8 cellular contexts compared by ENCODE assay signal in genomic region chr22:16917144-16918003, GRCh38.
DNase-seq lines count a peak whose midpoint lies in the region; ATAC-seq and TF ChIP-seq lines count a peak whose summit lies in the region.

No MANE protein-coding gene starts in this region.

- H3K9me3 ChIP-seq in CD4-positive, CD25-positive, alpha-beta regulatory T cell (ENCODE audit: control insufficient read depth in 2 of 2, low read length in 2 of 2): no peaks in the 10 kb centered on the region
- no peaks in the 10 kb centered on the region for H3K9me3 ChIP-seq in H9 (ENCODE audit: control insufficient read depth, low read depth, low read length)
- peaks cover 45% of the 10 kb centered on the region for H3K9me3 ChIP-seq in endodermal cell (ENCODE audit: control insufficient read depth, low read length)

- H3K9ac ChIP-seq in H9 (ENCODE audit: extremely low read depth, insufficient read length, low read length): no peak overlapping the region
- H3K9ac ChIP-seq in endodermal cell (ENCODE audit: extremely low read depth, low read length, poor library complexity, severe bottlenecking): no peak overlapping the region

- H3K79me1 ChIP-seq in H9 (ENCODE audit: insufficient read depth, low read depth, low read length, poor library complexity, severe bottlenecking): no peaks in the 10 kb centered on the region

- no peak overlapping the region for H3T11ph ChIP-seq in H9 (ENCODE audit: low read length)

- H3K36me3 Mint-ChIP-seq in CD4-positive, CD25-positive, alpha-beta regulatory T cell: no peaks in the 10 kb centered on the region
- H3K36me3 Mint-ChIP-seq in H9 (ENCODE audit: insufficient read depth in 1 of 3, low read depth in 3 of 3) (peaks cover 0 to 4% (median 0%) of the 10 kb centered on the region in 3 experiments; a peak in 1 of 7 replicates), endodermal cell (ENCODE audit: low read depth) (no peaks in the 10 kb centered on the region)

- no peak overlapping the region for H2BK12ac ChIP-seq in H9 (ENCODE audit: insufficient read length, low read depth, low read length)

- H2AK5ac ChIP-seq in H9 (ENCODE audit: insufficient read length, low read length): no peak overlapping the region

- H3K14ac ChIP-seq in H9 (ENCODE audit: insufficient read depth, low read length): no peak overlapping the region

- H2BK15ac ChIP-seq in H9 (ENCODE audit: low read depth, low read length): no peak overlapping the region

- no peak overlapping the region for H3K27ac Mint-ChIP-seq in CD4-positive, CD25-positive, alpha-beta regulatory T cell
- no peak overlapping the region for H3K27ac Mint-ChIP-seq in H9
- no peak overlapping the region for H3K27ac Mint-ChIP-seq in endodermal cell

- H3K4me1 ChIP-seq in CD4-positive, CD25-positive, alpha-beta regulatory T cell (ENCODE audit: control insufficient read depth, insufficient read depth, low read length, poor library complexity, severe bottlenecking): no peaks in the 10 kb centered on the region
- H3K4me1 ChIP-seq in H9 (ENCODE audit: insufficient read depth, low read length) (no peaks in the 10 kb centered on the region), endodermal cell (ENCODE audit: control insufficient read depth, insufficient read depth, low read length) (no peaks in the 10 kb centered on the region)

- no peak overlapping the region for H3K56ac ChIP-seq in H9 (ENCODE audit: insufficient read length, low read depth, low read length)

- no peak overlapping the region for H2BK20ac ChIP-seq in H9 (ENCODE audit: low read depth, low read length, poor library complexity, severe bottlenecking)

- no peaks in the 10 kb centered on the region for H3K23me2 ChIP-seq in H9 (ENCODE audit: insufficient read length, low read depth, low read length, poor library complexity, severe bottlenecking)

- peaks cover 20% of the 10 kb centered on the region for H3K27me3 Mint-ChIP-seq in CD4-positive, CD25-positive, alpha-beta regulatory T cell
- H3K27me3 Mint-ChIP-seq in H9 (ENCODE audit: low read depth) (peaks cover 33% of the 10 kb centered on the region), endodermal cell (ENCODE audit: insufficient read depth) (peaks cover 54% of the 10 kb centered on the region)

- no peak overlapping the region for H3K4me3 ChIP-seq in CD4-positive, CD25-positive, alpha-beta regulatory T cell (ENCODE audit: low read depth, low read length)
- H3K4me3 ChIP-seq in endodermal cell (ENCODE audit: low read length): no peak overlapping the region

- H3K4ac ChIP-seq in H9 (ENCODE audit: low read depth, low read length): no peak overlapping the region

- H3K4me1 Mint-ChIP-seq in CD4-positive, CD25-positive, alpha-beta regulatory T cell: peaks cover 0 to 2% (median 0%) of the 10 kb centered on the region in 4 donors
- peaks cover 0 to 4% of the 10 kb centered on the region in 2 experiments; a peak in 2 of 4 replicates for H3K4me1 Mint-ChIP-seq in H9
- peaks cover 10% of the 10 kb centered on the region for H3K4me1 Mint-ChIP-seq in endodermal cell

- WGBS in H9 (ENCODE audit: extremely low coverage, insufficient read length, low lambda C conversion rate): no CpG with 5 or more reads among the region's 16 CpGs
- 42 to 63% methylated on average over 12 to 16 of the region's 16 CpGs for WGBS in endodermal cell (ENCODE audit: insufficient coverage in 1 of 2, insufficient read length in 1 of 2), 2 experiments

- no peak overlapping the region for H2BK5ac ChIP-seq in H9 (ENCODE audit: insufficient read length, low read length)

- no peak overlapping the region for H4K5ac ChIP-seq in H9 (ENCODE audit: insufficient read length, low read depth, low read length)

- H3K18ac ChIP-seq in H9 (ENCODE audit: insufficient read length, low read depth, low read length): no peak overlapping the region

- no peak overlapping the region for H3K27ac ChIP-seq in CD4-positive, CD25-positive, alpha-beta regulatory T cell (ENCODE audit: insufficient read depth, low read length, poor library complexity, severe bottlenecking)
- no peak overlapping the region for H3K27ac ChIP-seq in H9 (ENCODE audit: insufficient read length, low read depth, low read length)
- H3K27ac ChIP-seq in endodermal cell (ENCODE audit: low read depth, low read length): no peak overlapping the region

- H3K9me3 Mint-ChIP-seq in CD4-positive, CD25-positive, alpha-beta regulatory T cell: no peaks in the 10 kb centered on the region
- peaks cover 78 to 88% of the 10 kb centered on the region in 2 experiments for H3K9me3 Mint-ChIP-seq in H9
- no peaks in the 10 kb centered on the region for H3K9me3 Mint-ChIP-seq in endodermal cell

- ATAC-seq in CD4-positive, CD25-positive, alpha-beta regulatory T cell (ENCODE audit: low read depth in 2 of 2): no peak
- no peak for ATAC-seq in HG02970 (IDR thresholded peaks at IDR 0.05; ENCODE audit: low FRiP score, unreplicated experiment)

- H4K91ac ChIP-seq in H9 (ENCODE audit: insufficient read length, low read depth, low read length): no peak overlapping the region

- peak in 2 of 3 donors; percentile 18 to 63 for DNase-seq in CD4-positive, CD25-positive, alpha-beta regulatory T cell
- peak; percentile 74 for DNase-seq in H9
- DNase-seq in NCI-H345 (lab: John Stamatoyannopoulos, UW): peak; percentile 7
- DNase-seq in activated CD4-positive, alpha-beta T cell treated with anti-CD3 and anti-CD28 coated beads, Interleukin-2, amount 50 U/mL, for 24 hours (ENCODE audit: low read depth in 1 of 2, low spot score in 1 of 2): peak; percentile 19 to 37
- peak; percentile 93 for DNase-seq in endodermal cell
- peak; percentile 66 for DNase-seq in midbrain (lab: John Stamatoyannopoulos, UW)
- peak; percentile 35 for DNase-seq in stimulated activated CD8-positive, alpha-beta memory T cell treated with anti-CD3 and anti-CD28 coated beads, Interleukin-4, amount 100 ng/mL, for 24 hours (ENCODE audit: low read depth)

- peaks cover 5% of the 10 kb centered on the region for H3K27me3 ChIP-seq in CD4-positive, CD25-positive, alpha-beta regulatory T cell (ENCODE audit: control insufficient read depth, insufficient read depth, low read length)
- H3K27me3 ChIP-seq in H9 (ENCODE audit: insufficient read depth, low read length) (no peaks in the 10 kb centered on the region), endodermal cell (ENCODE audit: control insufficient read depth, insufficient read depth, low read length, poor library complexity, severe bottlenecking) (no peaks in the 10 kb centered on the region)

- H3K23ac ChIP-seq in H9 (ENCODE audit: insufficient read length, low read depth, low read length): no peak overlapping the region

- H2BK120ac ChIP-seq in H9 (ENCODE audit: low read depth, low read length, poor library complexity, severe bottlenecking): no peak overlapping the region

- no peak overlapping the region for H3K4me2 ChIP-seq in H9 (ENCODE audit: insufficient read depth, insufficient read length, low read length)

- no peaks in the 10 kb centered on the region for H4K20me1 ChIP-seq in H9 (ENCODE audit: control insufficient read depth, insufficient read depth, insufficient read length)

- no peaks in the 10 kb centered on the region for H3K36me3 ChIP-seq in CD4-positive, CD25-positive, alpha-beta regulatory T cell (ENCODE audit: control insufficient read depth, insufficient read depth, low read length)
- H3K36me3 ChIP-seq in endodermal cell (ENCODE audit: control insufficient read depth, insufficient read depth, low read length): no peaks in the 10 kb centered on the region

- no peak overlapping the region for H3K4me3 Mint-ChIP-seq in CD4-positive, CD25-positive, alpha-beta regulatory T cell
- H3K4me3 Mint-ChIP-seq in H9 (no peak overlapping the region), endodermal cell (no peak overlapping the region)

- no peak overlapping the region for H4K8ac ChIP-seq in H9 (replicated peaks; ENCODE audit: insufficient read length, low read depth, low read length)

- no peaks in the 10 kb centered on the region for H3K79me2 ChIP-seq in H9 (ENCODE audit: insufficient read depth, low read length)

- peak; percentile 72; the same call in 2 of the 3 replicates for TF ChIP-seq CTCF in H9 (conservative IDR thresholded peaks at IDR 0.05)
- peak; percentile 84 for TF ChIP-seq CTCF in endodermal cell (conservative IDR thresholded peaks at IDR 0.05)

- no peak overlapping the region for H2AFZ ChIP-seq in H9 (ENCODE audit: low read length)

Comparison
In these comparisons a context has a peak if more than half of its experiments do, and no peak if none do; other contexts are left out.
1. DNase-seq: peak in every context shown above with its lines; median percentile 93 in endodermal cell; 74 in H9; 66 in midbrain; 40 in CD4-positive, CD25-positive, alpha-beta regulatory T cell; 35 in stimulated activated CD8-positive, alpha-beta memory T cell treated with anti-CD3 and anti-CD28 coated beads, Interleukin-4, amount 100 ng/mL, for 24 hours; 28 in activated CD4-positive, alpha-beta T cell treated with anti-CD3 and anti-CD28 coated beads, Interleukin-2, amount 50 U/mL, for 24 hours; 7 in NCI-H345.